In genomic region chr21:25550352-25550751, GRCh38 we compare ENCODE assay signal across 1 cellular context.
TF ChIP-seq lines count a peak whose summit lies in the region.

No MANE protein-coding gene starts in this region.

TF ChIP-seq in GM12878, 131 proteins besides CTCF, POLR2A, EP300 and RAD21:
- no peak for TF ChIP-seq PBX3 (IDR thresholded peaks at IDR 0.05; ENCODE audit: insufficient replicate concordance, low read depth, low read length)
- TF ChIP-seq RB1 (IDR thresholded peaks at IDR 0.05; ENCODE audit: borderline replicate concordance), result no peak
- TF ChIP-seq BCL3 (IDR thresholded peaks at IDR 0.05; ENCODE audit: borderline replicate concordance, insufficient read depth, low read depth, low read length, poor library complexity, severe bottlenecking), result no peak
- no peak for TF ChIP-seq ASH2L (IDR thresholded peaks at IDR 0.05; ENCODE audit: borderline replicate concordance, low read depth)
- TF ChIP-seq CREB1 (IDR thresholded peaks at IDR 0.05; ENCODE audit: low read depth), result no peak
- TF ChIP-seq ZZZ3 (IDR thresholded peaks at IDR 0.05; ENCODE audit: control insufficient read depth, insufficient read length, low read depth), result no peak
